ENCODE assay signal across 22 cellular contexts in genomic region chr6:54515013-54515412, GRCh38.
DNase-seq lines count a peak whose midpoint lies in the region; FAIRE-seq and TF ChIP-seq lines count a peak whose summit lies in the region.
"Had no signal": no experiment of that assay in that cellular context is flagged by ENCODE, and none has a peak within 500 bp of the region (broad histone marks: within the 10 kb centered on the region; RNA-seq: fewer than 3 reads in every experiment).

No MANE protein-coding gene starts in this region.

- no peak overlapping the region for H3K4me3 Mint-ChIP-seq in osteocyte (ENCODE audit: unreplicated experiment)
- H3K4me3 Mint-ChIP-seq: activated naive CD8-positive, alpha-beta T cell treated with anti-CD3 and anti-CD28 coated beads for 36 hours; stimulated activated naive B cell treated with anti-CD40 and anti-IgM and Interleukin-4, amounts not matched to agents 10 μg/mL and 1 μg/mL and 100 μg/mL, for 72 hours had no signal

- H3K36me3 ChIP-seq in uterus: no peaks in the 10 kb centered on the region
- H3K36me3 ChIP-seq: BLaER1 treated with 17β-estradiol and CSF1 and Interleukin-3, amounts not matched to agents 10 nM and 100 nM; SJSA1; tibial artery had no signal

- H3K9me3 ChIP-seq in uterus: no peaks in the 10 kb centered on the region
- H3K9me3 ChIP-seq: BLaER1 treated with 17β-estradiol and CSF1 and Interleukin-3, amounts not matched to agents 10 nM and 100 nM; SJSA1; tibial artery had no signal

- no peak overlapping the region for H3K27ac ChIP-seq in uterus
- H3K27ac ChIP-seq: BLaER1 treated with 17β-estradiol and CSF1 and Interleukin-3, amounts not matched to agents 10 nM and 100 nM; HL-60; SJSA1; tibial artery had no signal

- TF ChIP-seq POLR2A in GM12892 (IDR thresholded peaks at IDR 0.05; ENCODE audit: low read depth, low read length): no peak
- no peak for TF ChIP-seq POLR2A in uterus (IDR thresholded peaks at IDR 0.05)

- FAIRE-seq in GM12892 (lab: Jason Lieb, UNC): no peak
- FAIRE-seq: GM19239, H54, K562 had no signal

- no peak overlapping the region for H3K27ac Mint-ChIP-seq in osteocyte (ENCODE audit: unreplicated experiment)
- H3K27ac Mint-ChIP-seq: activated naive CD8-positive, alpha-beta T cell treated with anti-CD3 and anti-CD28 coated beads for 36 hours; stimulated activated naive B cell treated with anti-CD40 and anti-IgM and Interleukin-4, amounts not matched to agents 10 μg/mL and 1 μg/mL and 100 μg/mL, for 72 hours had no signal

- intact Hi-C loops in uterus (cut with DNase I; ENCODE audit: low total_unique reads): no loop called here

- no peaks in the 10 kb centered on the region for H3K27me3 Mint-ChIP-seq in osteocyte (ENCODE audit: unreplicated experiment)
- H3K27me3 Mint-ChIP-seq: activated naive CD8-positive, alpha-beta T cell treated with anti-CD3 and anti-CD28 coated beads for 36 hours; stimulated activated naive B cell treated with anti-CD40 and anti-IgM and Interleukin-4, amounts not matched to agents 10 μg/mL and 1 μg/mL and 100 μg/mL, for 72 hours had no signal

- H3K4me1 Mint-ChIP-seq in osteocyte (ENCODE audit: unreplicated experiment): peaks cover 10% of the 10 kb centered on the region
- H3K4me1 Mint-ChIP-seq: activated naive CD8-positive, alpha-beta T cell treated with anti-CD3 and anti-CD28 coated beads for 36 hours; stimulated activated naive B cell treated with anti-CD40 and anti-IgM and Interleukin-4, amounts not matched to agents 10 μg/mL and 1 μg/mL and 100 μg/mL, for 72 hours had no signal

- H3K9me3 Mint-ChIP-seq in osteocyte (ENCODE audit: unreplicated experiment): no peaks in the 10 kb centered on the region

- H3K36me3 Mint-ChIP-seq in osteocyte (ENCODE audit: unreplicated experiment): no peaks in the 10 kb centered on the region
- H3K36me3 Mint-ChIP-seq: activated naive CD8-positive, alpha-beta T cell treated with anti-CD3 and anti-CD28 coated beads for 36 hours; stimulated activated naive B cell treated with anti-CD40 and anti-IgM and Interleukin-4, amounts not matched to agents 10 μg/mL and 1 μg/mL and 100 μg/mL, for 72 hours had no signal

- peak in 2 of 3 experiments; percentile 33 to 56 for DNase-seq in NCI-H1417 (lab: John Stamatoyannopoulos, UW)
- no peak for DNase-seq in NCI-H1417 treated with DMSO at 0.1 percent for 48 hours (lab: John Stamatoyannopoulos, UW)
- DNase-seq in NCI-H2171 treated with DMSO at 0.1 percent for 48 hours (lab: John Stamatoyannopoulos, UW): peak; percentile 67
- DNase-seq in astrocyte of the hippocampus (ENCODE audit: low read depth, low spot score): peak; percentile 25
- no peak for DNase-seq in osteocyte (ENCODE audit: extremely low spot score, unreplicated experiment)
- no peak for DNase-seq in GM12892 (ENCODE audit: insufficient read length)
- no peak for DNase-seq in activated CD4-positive, alpha-beta T cell treated with anti-CD3 and anti-CD28 coated beads, Interleukin-2, amount 50 U/mL, for 1 hour
- no peak for DNase-seq in uterus
- DNase-seq: activated CD4-positive, CD25-positive, alpha-beta regulatory T cell; activated naive CD8-positive, alpha-beta T cell treated with anti-CD3 and anti-CD28 coated beads for 36 hours; DND-41; erythroblast; NCI-H345; right cardiac atrium; stimulated activated naive B cell treated with anti-CD40 and anti-IgM and Interleukin-4, amounts not matched to agents 10 μg/mL and 1 μg/mL and 100 μg/mL, for 72 hours; tibial artery had no signal

- TF ChIP-seq CTCF in osteocyte (IDR thresholded peaks at IDR 0.05) (peak; percentile 8), uterus (IDR thresholded peaks at IDR 0.05) (no peak)

- H3K27me3 ChIP-seq in uterus: no peaks in the 10 kb centered on the region
- H3K27me3 ChIP-seq: BLaER1 treated with 17β-estradiol and CSF1 and Interleukin-3, amounts not matched to agents 10 nM and 100 nM; SJSA1; tibial artery had no signal

- H3K4me1 ChIP-seq in uterus: no peaks in the 10 kb centered on the region
- H3K4me1 ChIP-seq: BLaER1 treated with 17β-estradiol and CSF1 and Interleukin-3, amounts not matched to agents 10 nM and 100 nM; SJSA1; tibial artery had no signal

- H3K4me3 ChIP-seq in uterus: no peak overlapping the region
- H3K4me3 ChIP-seq: BLaER1 treated with 17β-estradiol and CSF1 and Interleukin-3, amounts not matched to agents 10 nM and 100 nM; K562; SJSA1; tibial artery had no signal

Comparison
In these comparisons a context has a peak if more than half of its experiments do, and no peak if none do; other contexts are left out.
1. DNase-seq: peak in NCI-H1417 (2 of 3), NCI-H2171 treated with DMSO at 0.1 percent for 48 hours (single experiment) and astrocyte of the hippocampus (single experiment); none in NCI-H1417 treated with DMSO at 0.1 percent for 48 hours (single experiment), osteocyte (single experiment), GM12892 (single experiment), activated CD4-positive, alpha-beta T cell treated with anti-CD3 and anti-CD28 coated beads, Interleukin-2, amount 50 U/mL, for 1 hour (single experiment) and uterus (0 of 2).